Comparison of ENCODE assay signal across 12 cellular contexts in genomic region chr12:47782372-47782770, GRCh38. TPM values are rescaled to one million over a fixed set of nuclear protein-coding genes. Genes with fewer than 3 reads are reported as not detected.
DNase-seq lines count a peak whose midpoint lies in the region; ATAC-seq and TF ChIP-seq lines count a peak whose summit lies in the region.
"Had no signal": no experiment of that assay in that cellular context is flagged by ENCODE, and none has a peak within 500 bp of the region (broad histone marks: within the 10 kb centered on the region; RNA-seq: fewer than 3 reads in every experiment).

No MANE protein-coding gene starts in this region.

- H3K36me3 ChIP-seq in naive thymus-derived CD4-positive, alpha-beta T cell (ENCODE audit: control insufficient read depth in 2 of 3, insufficient read depth in 3 of 3, low read length in 3 of 3) = peaks cover 0 to 57% (median 22%) of the 10 kb centered on the region in 3 experiments
- peaks cover 48% of the 10 kb centered on the region for H3K36me3 ChIP-seq in A673 (ENCODE audit: insufficient read depth, low read length, poor library complexity, severe bottlenecking)

- no peaks in the 10 kb centered on the region for H3K4me1 ChIP-seq in naive thymus-derived CD4-positive, alpha-beta T cell (ENCODE audit: control insufficient read depth in 2 of 2, insufficient read depth in 2 of 2, low read length in 2 of 2)
- H3K4me1 ChIP-seq in A673 (ENCODE audit: insufficient read depth, low read length, poor library complexity, severe bottlenecking) = peaks cover 5% of the 10 kb centered on the region

- CTCF ChIA-PET in T-cell (lab: Charles Lee) (interaction anchor here (1.3 to 3.7 kb wide), 3 partner anchors 23 to 56 kb away, joined by 3 to 17 read pairs (median 4); partner anchors contain the start of gene RAPGEF3 (in 1 of the 2)), A673 (lab: Charles Lee) (interaction anchor here (1.9 kb wide), 1 partner anchor 56 kb away, joined by 6 read pairs; no protein-coding TSS in a partner anchor), GM10248 (lab: Yijun Ruan, JAX) (interaction anchor here (0.9 to 35.8 kb wide), 10 partner anchors 9 to 415 kb away, joined by 3 to 1524 read pairs (median 10); partner anchors contain the start of genes ENDOU, RAPGEF3, RPAP3 and SLC48A1)
- CTCF ChIA-PET in naive thymus-derived CD4-positive, alpha-beta T cell (lab: Charles Lee) = interaction anchor here (1.7 to 18.2 kb wide), 3 partner anchors 31 to 57 kb away, joined by 7 to 346 read pairs (median 21); no protein-coding TSS in a partner anchor

- no peaks in the 10 kb centered on the region for H3K27me3 Mint-ChIP-seq in T-cell
- H3K27me3 Mint-ChIP-seq in naive thymus-derived CD4-positive, alpha-beta T cell = no peaks in the 10 kb centered on the region

- H3K27ac Mint-ChIP-seq in T-cell = peak overlapping the region; percentile 50 to 66
- peak overlapping the region in 7 of 9 donors; percentile 1 to 83 (median 56) for H3K27ac Mint-ChIP-seq in naive thymus-derived CD4-positive, alpha-beta T cell

- H3K27me3 ChIP-seq in naive thymus-derived CD4-positive, alpha-beta T cell (ENCODE audit: control insufficient read depth in 2 of 2, insufficient read depth in 2 of 2, low read length in 2 of 2) = no peaks in the 10 kb centered on the region
- no peaks in the 10 kb centered on the region for H3K27me3 ChIP-seq in A673 (replicated peaks; ENCODE audit: insufficient read depth, low read depth, low read length, poor library complexity)
- H3K27me3 ChIP-seq: BE2C, body of pancreas had no signal

- DNase-seq in T-cell (no peak), A673 (ENCODE audit: low spot score) (no peak), ureter (ENCODE audit: low spot score) (no peak), GM10248 (ENCODE audit: extremely low spot score) (no peak)
- DNase-seq in naive thymus-derived CD4-positive, alpha-beta T cell = no peak
- no peak for DNase-seq in activated CD4-positive, alpha-beta T cell treated with anti-CD3 and anti-CD28 coated beads, Interleukin-2, amount 50 U/mL, for 48 hours
- DNase-seq: activated CD8-positive, alpha-beta memory T cell treated with anti-CD3 and anti-CD28 coated beads for 24 hours; BE2C; body of pancreas; NCI-H2029 had no signal

- POLR2A ChIA-PET in T-cell (lab: Charles Lee) = no interaction called here
- POLR2A ChIA-PET in naive thymus-derived CD4-positive, alpha-beta T cell (lab: Charles Lee) = interaction anchor here (1.2 kb wide), 2 partner anchors 30 to 47 kb away, joined by 3 to 4 read pairs; no protein-coding TSS in a partner anchor
- POLR2A ChIA-PET in A673 (lab: Charles Lee; ENCODE audit: low non-redundant PET) = no interaction called here
- POLR2A ChIA-PET in GM10248 (lab: Yijun Ruan, JAX) = no interaction called here

- H3K27ac ChIP-seq in C4-2B (peak overlapping the region; percentile 58), cingulate gyrus (ENCODE audit: low read depth, low read length) (peak overlapping the region; percentile 78), A673 (ENCODE audit: low read depth, low read length, poor library complexity, severe bottlenecking) (no peak overlapping the region)
- no peak overlapping the region for H3K27ac ChIP-seq in naive thymus-derived CD4-positive, alpha-beta T cell (ENCODE audit: low read depth, low read length)
- H3K27ac ChIP-seq: body of pancreas had no signal

- H3K9me3 ChIP-seq in naive thymus-derived CD4-positive, alpha-beta T cell (ENCODE audit: control insufficient read depth in 2 of 3, low read length in 3 of 3) = no peaks in the 10 kb centered on the region
- no peaks in the 10 kb centered on the region for H3K9me3 ChIP-seq in A673 (ENCODE audit: low read depth, low read length, poor library complexity, severe bottlenecking)
- H3K9me3 ChIP-seq: BE2C, body of pancreas had no signal

- H3K4me3 Mint-ChIP-seq in T-cell = no peak overlapping the region
- H3K4me3 Mint-ChIP-seq in naive thymus-derived CD4-positive, alpha-beta T cell = no peak overlapping the region

- peaks cover 29% of the 10 kb centered on the region for H3K36me3 Mint-ChIP-seq in T-cell
- peaks cover 0 to 27% (median 3%) of the 10 kb centered on the region in 5 donors for H3K36me3 Mint-ChIP-seq in naive thymus-derived CD4-positive, alpha-beta T cell

- no TSS peak for BruUV-seq in A673 (replicated peaks; lab: Mats Ljungman, UMichigan)

- ATAC-seq in T-cell (replicated peaks in 1 of 4) = no peak
- no peak for ATAC-seq in naive thymus-derived CD4-positive, alpha-beta T cell
- ATAC-seq: body of pancreas had no signal

- TF ChIP-seq CTCF in C4-2B (conservative IDR thresholded peaks at IDR 0.05) = no peak
- TF ChIP-seq CTCF in A673 (conservative IDR thresholded peaks at IDR 0.05; ENCODE audit: low read depth, low read length) = no peak
- no peak for TF ChIP-seq CTCF in GM10248 (IDR thresholded peaks at IDR 0.05; ENCODE audit: control extremely low read depth, extremely low read depth, low read depth, missing control alignments)

- no peak overlapping the region for H3K4me3 ChIP-seq in naive thymus-derived CD4-positive, alpha-beta T cell (ENCODE audit: low read length)
- no peak overlapping the region for H3K4me3 ChIP-seq in A673 (ENCODE audit: low read depth, low read length, poor library complexity, severe bottlenecking)
- H3K4me3 ChIP-seq: body of pancreas had no signal

- H3K9me3 Mint-ChIP-seq in T-cell = no peaks in the 10 kb centered on the region
- no peaks in the 10 kb centered on the region for H3K9me3 Mint-ChIP-seq in naive thymus-derived CD4-positive, alpha-beta T cell

- H3K4me1 Mint-ChIP-seq in T-cell = peaks cover 7 to 12% (median 7%) of the 10 kb centered on the region in 3 donors
- peaks cover 14 to 27% (median 19%) of the 10 kb centered on the region in 7 donors for H3K4me1 Mint-ChIP-seq in naive thymus-derived CD4-positive, alpha-beta T cell

- intact Hi-C loops in naive thymus-derived CD4-positive, alpha-beta T cell (cut with micrococcal nuclease) = no loop called here
- intact Hi-C loops in A673 (cut with micrococcal nuclease; ENCODE audit: unreplicated experiment) = no loop called here

RNA-seq across cellular contexts. Expression of gene SLC48A1, which starts 9.3 kb away (rescaled TPM):
- total RNA-seq in T-cell (10 to 100 TPM in 3 of 5 donors, 1 to 10 TPM in 2; 5.8 to 13.7 (median 10.2) TPM), A673 (2021) (39.3 and 39.8 TPM in 2 replicates), ureter (41.3 TPM)
- total RNA-seq in naive thymus-derived CD4-positive, alpha-beta T cell = 10 to 100 TPM in 2 of 5 experiments, 1 to 10 TPM in 3; 6.7 to 14.3 (median 10.0) TPM
- polyA plus RNA-seq in naive thymus-derived CD4-positive, alpha-beta T cell = 10 to 100 TPM; 12.5 to 15.6 TPM

RNA-seq across cellular contexts. Expression of gene RAPGEF3, which starts 23.7 kb away (rescaled TPM):
- under 1 TPM; 0.25 to 0.99 (median 0.82) TPM for total RNA-seq in T-cell
- 1 to 10 TPM in 2 of 5 experiments, under 1 TPM in 2, not detected in 1; 0.08 to 1.9 (median 1.1) TPM for total RNA-seq in naive thymus-derived CD4-positive, alpha-beta T cell
- under 1 TPM in 1 of 2 donors, not detected in 1; 0.15 TPM for polyA plus RNA-seq in naive thymus-derived CD4-positive, alpha-beta T cell
- 4.3 and 5.7 TPM in 2 replicates for total RNA-seq in A673 (2021)
- total RNA-seq in ureter = 83.4 TPM

RNA-seq across cellular contexts. Expression of gene HDAC7, which starts 37.3 kb away (rescaled TPM):
- total RNA-seq in T-cell = 100 to 1,000 TPM; 142 to 192 (median 165) TPM
- 100 to 1,000 TPM; 150 to 194 (median 188) TPM for total RNA-seq in naive thymus-derived CD4-positive, alpha-beta T cell
- 10 to 100 TPM; 16.7 to 36.7 TPM for polyA plus RNA-seq in naive thymus-derived CD4-positive, alpha-beta T cell
- 58.9 and 63.0 TPM in 2 replicates for total RNA-seq in A673 (2021)
- total RNA-seq in ureter = 144 TPM

RNA-seq across cellular contexts. Expression of gene ENDOU, which starts 57.1 kb away (rescaled TPM):
- not detected for total RNA-seq in T-cell
- not detected for total RNA-seq in naive thymus-derived CD4-positive, alpha-beta T cell
- not detected for polyA plus RNA-seq in naive thymus-derived CD4-positive, alpha-beta T cell
- 0.35 and 0.58 TPM in 2 replicates for total RNA-seq in A673 (2021)
- total RNA-seq in ureter = 0.89 TPM
- total RNA-seq: body of pancreas had no signal

Comparison
In these comparisons a context has a peak if more than half of its experiments do, and no peak if none do; other contexts are left out.
1. H3K27ac ChIP-seq: peak in C4-2B (single experiment) and cingulate gyrus (single experiment); none in naive thymus-derived CD4-positive, alpha-beta T cell (single experiment) and A673 (single experiment).
2. RNA of gene RAPGEF3, which starts 23.7 kb away (total RNA-seq): 83.4 TPM in ureter (single experiment); 4.3 to 5.7 TPM in A673, 0.08 to 1.9 TPM in naive thymus-derived CD4-positive, alpha-beta T cell and 0.25 to 0.99 TPM in T-cell; every median in the first group is over 10 times any median in the second.